Comparison of ENCODE assay signal across 8 cellular contexts in genomic region chr12:121712462-121713256, GRCh38. TPM values are rescaled to one million over a fixed set of nuclear protein-coding genes. Genes with fewer than 3 reads are reported as not detected.
A peak's percentile ranks its signal among the peaks of the same experiment; 100 is the strongest.
DNase-seq lines count a peak whose midpoint lies in the region; ATAC-seq and TF ChIP-seq lines count a peak whose summit lies in the region.

TMEM120B (plus strand) TSS chr12:121712752; CDS start chr12:121712896, 144 bp downstream.

- peak within 1 kb of the TSS; percentile 64 to 72; a peak in 3 of 4 replicates for H3K27ac ChIP-seq in SK-N-SH (ENCODE audit: low read depth in 2 of 2, low read length in 1 of 2)
- no peak within 1 kb of the TSS for H3K27ac ChIP-seq in trophoblast cell (ENCODE audit: low read depth, low read length)

- H4K12ac ChIP-seq in trophoblast cell (ENCODE audit: low read depth, low read length): peak within 1 kb of the TSS; percentile 58

- TF ChIP-seq EP300 in SK-N-SH (IDR thresholded peaks at IDR 0.05; ENCODE audit: borderline replicate concordance in 1 of 2, low read depth in 1 of 2, low read length in 1 of 2): no peak

- peak within 1 kb of the TSS; percentile 81 for H4K8ac ChIP-seq in trophoblast cell (ENCODE audit: low read depth, low read length)

- no peak within 1 kb of the TSS for H2BK12ac ChIP-seq in trophoblast cell (ENCODE audit: low read length)

- H3K79me1 ChIP-seq in trophoblast cell (ENCODE audit: low read length): peaks cover 14% of the 10 kb centered on the region

- H3K18ac ChIP-seq in trophoblast cell (ENCODE audit: low read length): peak within 1 kb of the TSS; percentile 87

- DNase-seq in ELR (ENCODE audit: low read depth): peak; percentile 81
- peak; percentile 57 for DNase-seq in HuH-7.5 (ENCODE audit: low spot score)
- peak; percentile 98 for DNase-seq in SK-N-SH
- DNase-seq in activated naive CD8-positive, alpha-beta T cell treated with anti-CD3 and anti-CD28 coated beads for 36 hours: peak; percentile 88
- peak; percentile 92 for DNase-seq in Right ventricle myocardium superior
- peak; percentile 62 to 87 for DNase-seq in trophoblast cell
- peak; percentile 88 for DNase-seq in type B pancreatic cell (ENCODE audit: extremely low spot score, unreplicated experiment)

- POLR2A ChIA-PET in SK-N-SH (lab: Yijun Ruan, JAX): interaction anchor here (1.3 to 2.1 kb wide), 4 partner anchors 55 to 176 kb away, joined by 3 to 15 read pairs (median 7); partner anchors contain the start of genes PSMD9 and RHOF

- H3K27me3 ChIP-seq in SK-N-SH (ENCODE audit: insufficient read depth) (no peaks in the 10 kb centered on the region), trophoblast cell (ENCODE audit: insufficient read depth, low read length) (no peaks in the 10 kb centered on the region)

- TF ChIP-seq CTCF in SK-N-SH (IDR thresholded peaks at IDR 0.05) (peak; percentile 24; the same call in 1 of the 2 replicates), type B pancreatic cell (conservative IDR thresholded peaks at IDR 0.05) (peak; percentile 36)

- peak within 1 kb of the TSS; percentile 93 for H3K4me3 Mint-ChIP-seq in activated naive CD8-positive, alpha-beta T cell treated with anti-CD3 and anti-CD28 coated beads for 36 hours
- peak within 1 kb of the TSS; percentile 94 for H3K4me3 Mint-ChIP-seq in type B pancreatic cell

- peaks cover 5% of the 10 kb centered on the region for H3F3A ChIP-seq in SK-N-SH (replicated peaks; ENCODE audit: insufficient read depth)

- H3K9me3 Mint-ChIP-seq in activated naive CD8-positive, alpha-beta T cell treated with anti-CD3 and anti-CD28 coated beads for 36 hours: no peaks in the 10 kb centered on the region
- no peaks in the 10 kb centered on the region for H3K9me3 Mint-ChIP-seq in type B pancreatic cell

- CTCF ChIA-PET in SK-N-SH (lab: Yijun Ruan, JAX): interaction anchor here (0.6 to 4.9 kb wide), 19 partner anchors 15 to 160 kb away, joined by 3 to 46 read pairs (median 3); partner anchors contain the start of gene RHOF

- peak within 1 kb of the TSS; percentile 82 for H4K91ac ChIP-seq in trophoblast cell (ENCODE audit: low read depth, low read length)

- H3K4me2 ChIP-seq in SK-N-SH: peak within 1 kb of the TSS; percentile 99
- peak within 1 kb of the TSS; percentile 86 for H3K4me2 ChIP-seq in trophoblast cell (ENCODE audit: low read length)

- no peaks in the 10 kb centered on the region for H3K36me3 ChIP-seq in SK-N-SH (replicated peaks in 1 of 2; ENCODE audit: control insufficient read depth in 1 of 2, insufficient read depth in 2 of 2, low read length in 1 of 2)
- peaks cover 0 to 2% of the 10 kb centered on the region in 2 experiments for H3K36me3 ChIP-seq in trophoblast cell (ENCODE audit: control insufficient read depth in 1 of 2, insufficient read depth in 2 of 2, low read length in 2 of 2)

- peaks cover 5% of the 10 kb centered on the region for H3K36me3 Mint-ChIP-seq in activated naive CD8-positive, alpha-beta T cell treated with anti-CD3 and anti-CD28 coated beads for 36 hours
- H3K36me3 Mint-ChIP-seq in type B pancreatic cell: peaks cover 4% of the 10 kb centered on the region

- H3K4me1 ChIP-seq in SK-N-SH (ENCODE audit: control insufficient read depth in 1 of 2, insufficient read depth in 2 of 2, low read depth in 1 of 2, low read length in 1 of 2) (peaks cover 6 to 8% of the 10 kb centered on the region in 2 experiments; a peak in 2 of 4 replicates), trophoblast cell (ENCODE audit: control insufficient read depth in 1 of 2, insufficient read depth in 2 of 2, low read length in 2 of 2) (peaks cover 10 to 22% of the 10 kb centered on the region in 2 experiments)

- peak within 1 kb of the TSS; percentile 60 for H3K27ac Mint-ChIP-seq in activated naive CD8-positive, alpha-beta T cell treated with anti-CD3 and anti-CD28 coated beads for 36 hours
- H3K27ac Mint-ChIP-seq in type B pancreatic cell: peak within 1 kb of the TSS; percentile 90

- TF ChIP-seq RAD21 in SK-N-SH (IDR thresholded peaks at IDR 0.05; ENCODE audit: low read length): no peak

- H3K9me3 ChIP-seq in SK-N-SH: no peaks in the 10 kb centered on the region
- H3K9me3 ChIP-seq in trophoblast cell (ENCODE audit: insufficient read depth, low read depth, low read length): peaks cover 4% of the 10 kb centered on the region

- H3K9ac ChIP-seq in SK-N-SH (peak within 1 kb of the TSS; percentile 76), trophoblast cell (ENCODE audit: low read length) (peak within 1 kb of the TSS; percentile 80)

- H4K20me1 ChIP-seq in SK-N-SH (ENCODE audit: insufficient read depth): no peaks in the 10 kb centered on the region

- peak within 1 kb of the TSS; percentile 89 for H2AFZ ChIP-seq in SK-N-SH (ENCODE audit: low read depth)
- peak within 1 kb of the TSS; percentile 91 for H2AFZ ChIP-seq in trophoblast cell (ENCODE audit: insufficient read depth, low read length, poor library complexity)

- H3K14ac ChIP-seq in trophoblast cell (ENCODE audit: low read length): peak within 1 kb of the TSS; percentile 64

- peak within 1 kb of the TSS; percentile 55 for H2AK5ac ChIP-seq in trophoblast cell (ENCODE audit: low read length)

- peak within 1 kb of the TSS; percentile 39 for H2BK5ac ChIP-seq in trophoblast cell (ENCODE audit: low read depth, low read length, poor library complexity)

- ATAC-seq in GM21526 (IDR thresholded peaks at IDR 0.05; ENCODE audit: low FRiP score, unreplicated experiment) (peak; percentile 66), Right ventricle myocardium superior (ENCODE audit: poor library complexity) (peak; percentile 95)

- no peak within 1 kb of the TSS for H3K23ac ChIP-seq in trophoblast cell (ENCODE audit: low read length)

- H3K4ac ChIP-seq in trophoblast cell (ENCODE audit: low read depth, low read length): peak within 1 kb of the TSS; percentile 65

- H3K4me1 Mint-ChIP-seq in activated naive CD8-positive, alpha-beta T cell treated with anti-CD3 and anti-CD28 coated beads for 36 hours: peaks cover 24% of the 10 kb centered on the region
- H3K4me1 Mint-ChIP-seq in type B pancreatic cell (ENCODE audit: unreplicated experiment): peaks cover 39% of the 10 kb centered on the region

- no peaks in the 10 kb centered on the region for H3K9me2 ChIP-seq in SK-N-SH

- intact Hi-C loops in Right ventricle myocardium superior (cut with DNase I): loop anchor here (5.0 kb wide), 1 partner anchor 60 kb away; no protein-coding TSS in a partner anchor

- 0% methylated on average over 6 of the region's 74 CpGs for WGBS in SK-N-SH (ENCODE audit: low lambda C conversion rate)
- no CpG with 5 or more reads among the region's 74 CpGs for WGBS in trophoblast cell (ENCODE audit: extremely low coverage, insufficient coverage, insufficient read length)

- H3K4me3 ChIP-seq in SK-N-SH (ENCODE audit: low read depth in 2 of 2, low read length in 1 of 2) (peak within 1 kb of the TSS; percentile 76 to 97), trophoblast cell (ENCODE audit: low read depth, low read length) (peak within 1 kb of the TSS; percentile 86)

- peak within 1 kb of the TSS; percentile 61 for H2BK120ac ChIP-seq in trophoblast cell (ENCODE audit: insufficient read depth, low read length, poor library complexity)

- peaks cover 36% of the 10 kb centered on the region for H3K79me2 ChIP-seq in SK-N-SH (ENCODE audit: insufficient read depth)
- H3K79me2 ChIP-seq in trophoblast cell (ENCODE audit: control insufficient read depth, insufficient read depth, low read length, poor library complexity): peaks cover 8% of the 10 kb centered on the region

- H3K27me3 Mint-ChIP-seq in activated naive CD8-positive, alpha-beta T cell treated with anti-CD3 and anti-CD28 coated beads for 36 hours: no peaks in the 10 kb centered on the region
- no peaks in the 10 kb centered on the region for H3K27me3 Mint-ChIP-seq in type B pancreatic cell

TF ChIP-seq in SK-N-SH, 30 proteins besides CTCF, POLR2A, EP300 and RAD21 (continues in another document):
- TF ChIP-seq GATA2 (CRISPR knock-in tag; IDR thresholded peaks at IDR 0.05): no peak
- TF ChIP-seq ZBTB33 (IDR thresholded peaks at IDR 0.05; ENCODE audit: borderline replicate concordance, low read depth): no peak
- TF ChIP-seq YY1 (IDR thresholded peaks at IDR 0.05; ENCODE audit: low read depth): peak; percentile 76
- TF ChIP-seq SMC3 (IDR thresholded peaks at IDR 0.05; ENCODE audit: low read depth, low read length): 0 out of 2 replicates have a peak, but pooled peaks have one; percentile 1
- peak; percentile 41 for TF ChIP-seq TAF1 (IDR thresholded peaks at IDR 0.05; ENCODE audit: borderline replicate concordance, low read depth, low read length)
- TF ChIP-seq SIN3A (IDR thresholded peaks at IDR 0.05; ENCODE audit: borderline replicate concordance, low read depth, low read length): peak; percentile 67; the same call in 1 of the 2 replicates
- peak; percentile 85 for TF ChIP-seq NRF1 (IDR thresholded peaks at IDR 0.05; ENCODE audit: low read depth, low read length)
- no peak for TF ChIP-seq EZH2phosphoT487 (IDR thresholded peaks at IDR 0.05; ENCODE audit: borderline replicate concordance, low read depth)
- peak; percentile 70; the same call in 1 of the 2 replicates for TF ChIP-seq MAX (IDR thresholded peaks at IDR 0.05; ENCODE audit: low read depth)
- peak; percentile 94 for TF ChIP-seq POLR2AphosphoS5 (IDR thresholded peaks at IDR 0.05; ENCODE audit: low read depth, low read length)
- peak; percentile 95 for TF ChIP-seq MXI1 (IDR thresholded peaks at IDR 0.05; ENCODE audit: low read depth, low read length)

RNA-seq across cellular contexts. Expression of gene TMEM120B, which starts in this region (rescaled TPM):
- polyA plus RNA-seq in SK-N-SH (2012; rRNA removed): 15.1 and 15.4 TPM in 2 replicates
- polyA plus RNA-seq in SK-N-SH (2012; cell fraction: cytosol; rRNA removed): 4.8 and 7.4 TPM in 2 replicates
- polyA plus RNA-seq in SK-N-SH (2012; cell fraction: nucleus; rRNA removed): 78.8 and 83.1 TPM in 2 replicates
- 10 to 100 TPM; 14.5 to 15.2 TPM for total RNA-seq in activated naive CD8-positive, alpha-beta T cell treated with anti-CD3 and anti-CD28 coated beads for 36 hours
- 9.1 TPM for total RNA-seq in Right ventricle myocardium superior
- 11.5 and 13.2 TPM in 2 replicates for polyA plus RNA-seq in trophoblast cell (2013)
- total RNA-seq in type B pancreatic cell (ENCODE audit: low replicate concordance): 11.3 and 14.0 TPM in 2 replicates
